14 cellular contexts compared by ENCODE assay signal in the genomic region with DNA sequence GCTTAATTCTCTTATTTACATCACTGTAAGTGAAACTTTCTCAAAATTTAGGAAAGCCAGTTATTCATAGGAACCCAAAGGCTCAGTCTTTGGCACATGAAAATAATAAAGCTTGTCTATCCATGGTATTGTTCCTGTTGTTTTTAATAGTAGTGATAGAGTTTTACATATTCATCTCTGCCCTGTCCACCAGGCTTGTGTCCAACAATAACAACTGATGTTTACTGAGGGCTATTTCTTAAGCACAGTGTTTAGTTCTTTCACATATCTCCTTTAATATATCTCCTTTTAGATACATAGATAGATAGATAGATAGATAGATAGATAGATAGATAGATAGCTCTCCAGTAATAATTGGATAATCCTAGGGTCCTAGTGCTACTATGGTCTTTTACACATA. TPM values are rescaled to one million over a fixed set of nuclear protein-coding genes. Genes with fewer than 3 reads are reported as not detected.
A peak's percentile ranks its signal among the peaks of the same experiment; 100 is the strongest.
DNase-seq lines count a peak whose midpoint lies in the region; ATAC-seq and TF ChIP-seq lines count a peak whose summit lies in the region.
"Had no signal": no experiment of that assay in that cellular context is flagged by ENCODE, and none has a peak within 500 bp of the region (broad histone marks: within the 10 kb centered on the region; RNA-seq: fewer than 3 reads in every experiment).

No MANE protein-coding gene starts in this region.

- no peak overlapping the region for H3K23ac ChIP-seq in mesendoderm (ENCODE audit: low read length)

- H3K4me3 ChIP-seq in adipocyte (ENCODE audit: low read length): no peak overlapping the region
- no peak overlapping the region for H3K4me3 ChIP-seq in choroid plexus epithelial cell (ENCODE audit: low read depth, low read length)
- no peak overlapping the region for H3K4me3 ChIP-seq in mesendoderm (ENCODE audit: low read length)
- H3K4me3 ChIP-seq: A549, GM23248 had no signal

- no peak overlapping the region for H3K4me2 ChIP-seq in mesendoderm (ENCODE audit: low read length)
- H3K4me2 ChIP-seq: A549 had no signal

- ATAC-seq in HG03039 (IDR thresholded peaks at IDR 0.05; ENCODE audit: unreplicated experiment) (no peak), HG03442 (IDR thresholded peaks at IDR 0.05; ENCODE audit: unreplicated experiment) (no peak)
- ATAC-seq: A549, HCT116 had no signal

- H3K27me3 ChIP-seq in adipocyte (replicated peaks; ENCODE audit: control insufficient read depth, insufficient read depth, low read length) (no peaks in the 10 kb centered on the region), mesendoderm (ENCODE audit: insufficient read depth, low read length, poor library complexity) (no peaks in the 10 kb centered on the region)
- H3K27me3 ChIP-seq: BE2C had no signal

- no peak overlapping the region for H3K18ac ChIP-seq in mesendoderm (ENCODE audit: low read length)

- no peak overlapping the region for H4K5ac ChIP-seq in mesendoderm (ENCODE audit: low read length)

- H3K79me1 ChIP-seq in mesendoderm (ENCODE audit: low read length): no peaks in the 10 kb centered on the region

- H3K36me3 ChIP-seq in adipocyte (ENCODE audit: control insufficient read depth, insufficient read depth, low read length, severe bottlenecking) (no peaks in the 10 kb centered on the region), mesendoderm (ENCODE audit: control insufficient read depth, insufficient read depth, low read length) (no peaks in the 10 kb centered on the region)
- H3K36me3 ChIP-seq: BE2C had no signal

- H3K56ac ChIP-seq in mesendoderm (ENCODE audit: low read length): no peak overlapping the region

- H2BK5ac ChIP-seq in mesendoderm (ENCODE audit: low read length): no peak overlapping the region

- H3K4ac ChIP-seq in mesendoderm (ENCODE audit: low read depth, low read length): no peak overlapping the region

- H2BK15ac ChIP-seq in mesendoderm (replicated peaks; ENCODE audit: low read depth): no peak overlapping the region

- no peak overlapping the region for H4K8ac ChIP-seq in mesendoderm (ENCODE audit: low read depth, low read length)

- H3K4me1 ChIP-seq in adipocyte (ENCODE audit: control insufficient read depth, insufficient read depth, low read length): peaks cover 22% of the 10 kb centered on the region
- no peaks in the 10 kb centered on the region for H3K4me1 ChIP-seq in mesendoderm (ENCODE audit: control insufficient read depth, low read depth, low read length)
- H3K4me1 ChIP-seq: A549, BE2C had no signal

- peaks cover 22% of the 10 kb centered on the region for H3K9me3 ChIP-seq in adipocyte (ENCODE audit: control insufficient read depth, low read length)
- H3K9me3 ChIP-seq: BE2C had no signal

- H3K79me2 ChIP-seq in mesendoderm (ENCODE audit: control insufficient read depth, insufficient read depth, low read length): no peaks in the 10 kb centered on the region

- no peak overlapping the region for H2BK120ac ChIP-seq in mesendoderm (ENCODE audit: low read depth, low read length)

- no peak overlapping the region for H2AK5ac ChIP-seq in mesendoderm (ENCODE audit: low read length)

- DNase-seq in adipocyte (ENCODE audit: low read depth) (peak; percentile 37), choroid plexus epithelial cell (ENCODE audit: low read depth) (peak; percentile 66), fibroblast of peridontal ligament (ENCODE audit: extremely low read depth) (peak; percentile 69), smooth muscle cell of the brain vasculature (ENCODE audit: low read depth, low spot score) (peak; percentile 35), mesendoderm (no peak), SW480 (ENCODE audit: low spot score) (no peak)
- DNase-seq: BE2C; CD4-positive, alpha-beta memory T cell had no signal

- TF ChIP-seq CTCF in choroid plexus epithelial cell (conservative IDR thresholded peaks at IDR 0.05; ENCODE audit: low read depth, low read length): no peak

- H3K9ac ChIP-seq in adipocyte (ENCODE audit: low read length) (no peak overlapping the region), mesendoderm (ENCODE audit: low read length) (no peak overlapping the region)
- H3K9ac ChIP-seq: GM23248 had no signal

- no peak overlapping the region for H3K27ac ChIP-seq in mesendoderm (ENCODE audit: low read depth, low read length)
- H3K27ac ChIP-seq: A549, C4-2B, GM23248 had no signal

RNA-seq across cellular contexts. Expression of a gene that starts 34.2 kb away (rescaled TPM):
- polyA plus RNA-seq in mesendoderm (2013, experiment 1 of 2): 0.35 TPM
- polyA plus RNA-seq in mesendoderm (2013, experiment 2 of 2): 0.28 TPM
- polyA plus RNA-seq: CD4-positive, alpha-beta memory T cell; GM23248 had no signal

RNA-seq across cellular contexts. Expression of a gene that starts 43.3 kb away (rescaled TPM):
- polyA plus RNA-seq in mesendoderm (2013, experiment 1 of 2): 0.17 TPM
- 0.13 TPM for polyA plus RNA-seq in mesendoderm (2013, experiment 2 of 2)
- polyA plus RNA-seq: CD4-positive, alpha-beta memory T cell had no signal

Comparison
In these comparisons a context has a peak if more than half of its experiments do, and no peak if none do; other contexts are left out.
1. DNase-seq: peak in adipocyte (single experiment), choroid plexus epithelial cell (single experiment), fibroblast of peridontal ligament (single experiment) and smooth muscle cell of the brain vasculature (single experiment); none in mesendoderm (single experiment) and SW480 (single experiment).